12 cellular contexts compared by ENCODE assay signal in the genomic region with DNA sequence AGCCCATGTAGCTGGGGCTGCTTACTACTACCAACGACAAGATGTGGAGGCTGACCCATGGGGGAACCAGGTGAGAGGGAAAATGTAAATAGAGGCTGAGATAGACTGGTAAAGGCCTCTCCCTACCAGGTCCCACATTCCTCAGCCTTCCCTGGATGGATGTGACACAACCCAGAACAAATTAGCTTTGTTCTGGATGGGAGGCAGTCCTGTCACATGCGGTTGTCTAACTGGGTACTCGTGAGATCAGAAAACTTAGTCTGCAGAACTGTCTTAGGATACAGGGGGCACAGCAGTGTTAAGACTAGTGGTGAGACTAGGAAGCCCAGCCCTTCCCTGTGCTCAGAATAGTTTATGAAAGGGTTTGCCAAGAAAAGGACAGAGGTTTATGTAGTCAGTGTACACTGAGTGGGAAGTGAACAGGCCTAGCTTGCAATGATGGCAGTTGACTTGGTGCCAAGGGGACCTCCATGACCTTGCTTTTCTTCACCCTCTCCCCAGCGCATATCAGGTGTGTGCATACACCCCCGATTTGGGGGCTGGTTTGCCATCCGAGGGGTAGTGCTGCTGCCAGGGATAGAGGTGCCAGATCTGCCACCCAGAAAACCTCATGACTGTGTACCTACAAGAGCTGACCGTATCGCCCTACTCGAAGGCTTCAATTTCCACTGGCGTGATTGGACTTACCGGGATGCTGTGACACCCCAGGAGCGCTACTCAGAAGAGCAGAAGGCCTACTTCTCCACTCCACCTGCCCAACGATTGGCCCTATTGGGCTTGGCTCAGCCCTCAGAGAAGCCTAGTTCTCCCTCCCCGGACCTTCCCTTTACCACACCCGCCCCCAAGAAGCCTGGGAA. TPM values are rescaled to one million over a fixed set of nuclear protein-coding genes. Genes with fewer than 3 reads are reported as not detected.
DNase-seq lines count a peak whose midpoint lies in the region; ATAC-seq and TF ChIP-seq lines count a peak whose summit lies in the region.
"Had no signal": no experiment of that assay in that cellular context is flagged by ENCODE, and none has a peak within 500 bp of the region (broad histone marks: within the 10 kb centered on the region; RNA-seq: fewer than 3 reads in every experiment).

No MANE protein-coding gene starts in this region.

- no peak overlapping the region for H3K4me3 ChIP-seq in CD4-positive, alpha-beta memory T cell (ENCODE audit: low read length in 2 of 2)
- H3K4me3 ChIP-seq in brain microvascular endothelial cell (ENCODE audit: low read depth, low read length): no peak overlapping the region
- H3K4me3 ChIP-seq in lung: no peak overlapping the region
- no peak overlapping the region for H3K4me3 ChIP-seq in colonic mucosa

- H3K27me3 ChIP-seq in CD4-positive, alpha-beta memory T cell (ENCODE audit: insufficient read depth, low read length): no peaks in the 10 kb centered on the region
- H3K27me3 ChIP-seq in brain microvascular endothelial cell (replicated peaks): no peaks in the 10 kb centered on the region
- no peaks in the 10 kb centered on the region for H3K27me3 ChIP-seq in lung (ENCODE audit: control insufficient read depth, insufficient read depth)
- no peaks in the 10 kb centered on the region for H3K27me3 ChIP-seq in colonic mucosa

- ATAC-seq in lung (ENCODE audit: insufficient read depth, low FRiP score): peak; percentile 5

- 74 to 83% methylated on average over 15 of the region's 15 CpGs for WGBS in lung, 2 donors

- POLR2A ChIA-PET in CD4-positive, alpha-beta memory T cell (lab: Charles Lee; ENCODE audit: partially characterized antibody): interaction anchor here (0.5 to 1.5 kb wide), 2 partner anchors 13 to 33 kb away, joined by 3 to 4 read pairs; a partner anchor contains a TSS

- H3K36me3 Mint-ChIP-seq in CD4-positive, alpha-beta memory T cell: peaks cover 30 to 48% of the 10 kb centered on the region in 2 donors

- no peaks in the 10 kb centered on the region for H3K9me3 ChIP-seq in CD4-positive, alpha-beta memory T cell (ENCODE audit: control insufficient read depth in 1 of 2, low read length in 2 of 2)
- H3K9me3 ChIP-seq in lung (ENCODE audit: control insufficient read depth in 2 of 2, insufficient read depth in 1 of 2, low read length in 1 of 2): no peaks in the 10 kb centered on the region
- H3K9me3 ChIP-seq in colonic mucosa: no peaks in the 10 kb centered on the region

- in situ Hi-C loops in brain microvascular endothelial cell (cut with HindIII; ENCODE audit: low pct_ligation_motif_present, low sequenced_read_pairs): no loop called here

- DNase-seq in CD4-positive, alpha-beta memory T cell: no peak
- DNase-seq in HT-29 (ENCODE audit: low spot score) (peak; percentile 23), brain microvascular endothelial cell (no peak), lung (ENCODE audit: low spot score) (no peak), HPDE6-E6E7 (ENCODE audit: extremely low spot score) (no peak), SHP77 (lab: John Stamatoyannopoulos, UW) (no peak), putamen (ENCODE audit: low spot score) (no peak), colonic mucosa (no peak)
- DNase-seq: NCI-H2171; nucleus accumbens; stimulated activated naive CD4-positive, alpha-beta T cell had no signal

- no peaks in the 10 kb centered on the region for H3K4me1 ChIP-seq in CD4-positive, alpha-beta memory T cell (ENCODE audit: insufficient read depth, low read length)
- H3K4me1 ChIP-seq in lung (ENCODE audit: control insufficient read depth in 2 of 2, insufficient read depth in 2 of 2, low read length in 2 of 2): peaks cover 2 to 4% of the 10 kb centered on the region in 2 donors
- no peaks in the 10 kb centered on the region for H3K4me1 ChIP-seq in colonic mucosa

- H3K9me3 Mint-ChIP-seq in CD4-positive, alpha-beta memory T cell: no peaks in the 10 kb centered on the region

- H3K27ac ChIP-seq in CD4-positive, alpha-beta memory T cell (ENCODE audit: low read depth, low read length): no peak overlapping the region
- no peak overlapping the region for H3K27ac ChIP-seq in brain microvascular endothelial cell
- no peak overlapping the region for H3K27ac ChIP-seq in lung (ENCODE audit: low read depth in 1 of 2, low read length in 1 of 2)
- no peak overlapping the region for H3K27ac ChIP-seq in colonic mucosa
- H3K27ac ChIP-seq: epithelial cell of prostate had no signal

- H3K27me3 Mint-ChIP-seq in CD4-positive, alpha-beta memory T cell: no peaks in the 10 kb centered on the region

- CTCF ChIA-PET in CD4-positive, alpha-beta memory T cell (lab: Charles Lee; ENCODE audit: partially characterized antibody): interaction anchor here (1.6 to 4.9 kb wide), 2 partner anchors 61 kb away, joined by 5 to 184 read pairs; no protein-coding TSS in a partner anchor

- H3K9ac ChIP-seq in colonic mucosa (ENCODE audit: low read depth in 2 of 2, low read length in 2 of 2): no peak overlapping the region

- intact Hi-C loops in CD4-positive, alpha-beta memory T cell (cut with micrococcal nuclease): no loop called here
- intact Hi-C loops in colonic mucosa (cut with DNase I): no loop called here

- peaks cover 28% of the 10 kb centered on the region for H3K36me3 ChIP-seq in CD4-positive, alpha-beta memory T cell (ENCODE audit: insufficient read depth, low read length)
- H3K36me3 ChIP-seq in brain microvascular endothelial cell (replicated peaks) (peaks cover 52% of the 10 kb centered on the region), lung (ENCODE audit: control insufficient read depth in 2 of 2, insufficient read depth in 2 of 2, low read length in 2 of 2) (peaks cover 24 to 31% of the 10 kb centered on the region in 2 donors), colonic mucosa (peaks cover 25% of the 10 kb centered on the region)

- peaks cover 0 to 2% (median under 1%) of the 10 kb centered on the region in 4 donors for H3K4me1 Mint-ChIP-seq in CD4-positive, alpha-beta memory T cell

- H3K4me3 Mint-ChIP-seq in CD4-positive, alpha-beta memory T cell: no peak overlapping the region

- peak overlapping the region in 4 of 7 donors; percentile 29 to 65 (median 51) for H3K27ac Mint-ChIP-seq in CD4-positive, alpha-beta memory T cell

- TF ChIP-seq CTCF in brain microvascular endothelial cell (IDR thresholded peaks at IDR 0.05; ENCODE audit: low read depth, low read length, missing control alignments) (peak; percentile 28), lung (IDR thresholded peaks at IDR 0.05; ENCODE audit: control extremely low read depth, extremely low read depth) (no peak), colonic mucosa (IDR thresholded peaks at IDR 0.05) (no peak)

RNA-seq across cellular contexts. Expression of a gene that starts 8.4 kb away (rescaled TPM):
- total RNA-seq in CD4-positive, alpha-beta memory T cell: 1 to 10 TPM; 6.2 to 6.5 TPM
- polyA plus RNA-seq in CD4-positive, alpha-beta memory T cell: 1 to 10 TPM in 1 of 2 donors, not detected in 1; 1.5 TPM
- total RNA-seq in HT-29 (2014; rRNA removed; shearing (Covaris generic)): 6.8 and 6.9 TPM in 2 replicates
- total RNA-seq in lung (1 to 10 TPM; 1.6 to 4.2 TPM), colonic mucosa (10 to 100 TPM in 1 of 2 donors, 1 to 10 TPM in 1; 5.9 to 23.6 TPM)
- 1 to 10 TPM; 1.8 to 2.4 TPM for polyA plus RNA-seq in lung

RNA-seq across cellular contexts. Expression of a gene that starts 8.7 kb away (rescaled TPM):
- 1 to 10 TPM; 4.0 to 4.2 TPM for total RNA-seq in CD4-positive, alpha-beta memory T cell
- polyA plus RNA-seq in CD4-positive, alpha-beta memory T cell: 1 to 10 TPM; 4.3 to 4.6 TPM
- total RNA-seq in HT-29 (2014; rRNA removed; shearing (Covaris generic)): 0.71 and 1.5 TPM in 2 replicates
- total RNA-seq in lung (1 to 10 TPM in 1 of 2 donors, under 1 TPM in 1; 0.77 to 2.2 TPM), colonic mucosa (1 to 10 TPM in 1 of 2 donors, under 1 TPM in 1; 0.96 to 2.2 TPM)
- 1 to 10 TPM; 2.0 to 2.2 TPM for polyA plus RNA-seq in lung

RNA-seq across cellular contexts. Expression of a gene that starts 13.2 kb away (rescaled TPM):
- 100 to 1,000 TPM; 130 to 145 TPM for total RNA-seq in CD4-positive, alpha-beta memory T cell
- polyA plus RNA-seq in CD4-positive, alpha-beta memory T cell: 100 to 1,000 TPM; 249 to 288 TPM
- 630 and 644 TPM in 2 replicates for total RNA-seq in HT-29 (2014; rRNA removed; shearing (Covaris generic))
- total RNA-seq in lung (100 to 1,000 TPM; 208 to 443 TPM), colonic mucosa (100 to 1,000 TPM; 325 to 508 TPM)
- 100 to 1,000 TPM; 649 to 926 TPM for polyA plus RNA-seq in lung

RNA-seq across cellular contexts. Expression of a gene that starts 17.6 kb away (rescaled TPM):
- total RNA-seq in CD4-positive, alpha-beta memory T cell: 1 to 10 TPM; 7.5 to 7.7 TPM
- 1 to 10 TPM; 4.5 to 4.9 TPM for polyA plus RNA-seq in CD4-positive, alpha-beta memory T cell
- total RNA-seq in HT-29 (2014; rRNA removed; shearing (Covaris generic)): 2.0 and 2.9 TPM in 2 replicates
- total RNA-seq in lung (1 to 10 TPM; 3.7 to 8.7 TPM), colonic mucosa (10 to 100 TPM; 11.3 to 15.3 TPM)
- 1 to 10 TPM; 1.8 to 3.6 TPM for polyA plus RNA-seq in lung

RNA-seq across cellular contexts. Expression of a gene that starts 42.1 kb away (rescaled TPM):
- 10 to 100 TPM; 84.3 to 89.8 TPM for total RNA-seq in CD4-positive, alpha-beta memory T cell
- polyA plus RNA-seq in CD4-positive, alpha-beta memory T cell: 100 to 1,000 TPM in 1 of 2 donors, 10 to 100 TPM in 1; 94.6 to 124 TPM
- 145 and 161 TPM in 2 replicates for total RNA-seq in HT-29 (2014; rRNA removed; shearing (Covaris generic))
- total RNA-seq in lung (100 to 1,000 TPM in 1 of 2 donors, 10 to 100 TPM in 1; 92.6 to 214 TPM), colonic mucosa (100 to 1,000 TPM; 203 to 263 TPM)
- polyA plus RNA-seq in lung: 100 to 1,000 TPM; 208 to 212 TPM
